In genomic region chr12:55818886-55819285, GRCh38 we compare ENCODE assay signal across 9 cellular contexts. TPM values are rescaled to one million over a fixed set of nuclear protein-coding genes. Genes with fewer than 3 reads are reported as not detected.
A peak's percentile ranks its signal among the peaks of the same experiment; 100 is the strongest.
DNase-seq lines count a peak whose midpoint lies in the region; ATAC-seq and TF ChIP-seq lines count a peak whose summit lies in the region.
"Had no signal": no experiment of that assay in that cellular context is flagged by ENCODE, and none has a peak within 500 bp of the region (broad histone marks: within the 10 kb centered on the region; RNA-seq: fewer than 3 reads in every experiment).

No MANE protein-coding gene starts in this region.

- H3K9me3 Mint-ChIP-seq in T-helper 1 cell treated with Interleukin-12 subunit alpha and Interleukin-12 subunit beta and Interleukin-4 antibody, amounts not matched to agents 30 μg/mL and 1 μg/mL, for 36 hours: no peaks in the 10 kb centered on the region
- no peaks in the 10 kb centered on the region for H3K9me3 Mint-ChIP-seq in stimulated activated effector memory CD8-positive, alpha-beta T cell treated with anti-CD3 and anti-CD28 coated beads, Interleukin-12 subunit alpha, Interleukin-12 subunit beta, amount 100 ng/mL, for 72 hours

- peak overlapping the region; percentile 39 for H3K27ac Mint-ChIP-seq in T-helper 1 cell treated with Interleukin-12 subunit alpha and Interleukin-12 subunit beta and Interleukin-4 antibody, amounts not matched to agents 30 μg/mL and 1 μg/mL, for 36 hours
- peak overlapping the region; percentile 79 for H3K27ac Mint-ChIP-seq in stimulated activated effector memory CD8-positive, alpha-beta T cell treated with anti-CD3 and anti-CD28 coated beads, Interleukin-12 subunit alpha, Interleukin-12 subunit beta, amount 100 ng/mL, for 72 hours

- H3K27me3 ChIP-seq in Peyer's patch: no peaks in the 10 kb centered on the region

- no peak for DNase-seq in T-helper 1 cell
- peak in 1 of 3 donors; percentile 45 for DNase-seq in Peyer's patch
- no peak for DNase-seq in fibroblast of pulmonary artery (ENCODE audit: low read depth)
- no peak for DNase-seq in stimulated activated effector memory CD8-positive, alpha-beta T cell treated with anti-CD3 and anti-CD28 coated beads, Interleukin-12 subunit alpha, Interleukin-12 subunit beta, amount 100 ng/mL, for 72 hours (ENCODE audit: low spot score in 2 of 2)
- no peak for DNase-seq in T1000 (lab: John Stamatoyannopoulos, UW)
- DNase-seq: activated naive CD4-positive, alpha-beta T cell had no signal

- no peaks in the 10 kb centered on the region for H3K27me3 Mint-ChIP-seq in T-helper 1 cell treated with Interleukin-12 subunit alpha and Interleukin-12 subunit beta and Interleukin-4 antibody, amounts not matched to agents 30 μg/mL and 1 μg/mL, for 36 hours (ENCODE audit: low read depth)

- peaks cover 30% of the 10 kb centered on the region for H3K4me1 Mint-ChIP-seq in T-helper 1 cell treated with Interleukin-12 subunit alpha and Interleukin-12 subunit beta and Interleukin-4 antibody, amounts not matched to agents 30 μg/mL and 1 μg/mL, for 36 hours (ENCODE audit: low read depth)
- H3K4me1 Mint-ChIP-seq in stimulated activated effector memory CD8-positive, alpha-beta T cell treated with anti-CD3 and anti-CD28 coated beads, Interleukin-12 subunit alpha, Interleukin-12 subunit beta, amount 100 ng/mL, for 72 hours: peaks cover 12% of the 10 kb centered on the region

- peaks cover 0 to 40% (median 2%) of the 10 kb centered on the region in 4 donors for H3K4me1 ChIP-seq in Peyer's patch

- no peaks in the 10 kb centered on the region for H3K9me3 ChIP-seq in Peyer's patch

- H3K4me3 Mint-ChIP-seq in T-helper 1 cell treated with Interleukin-12 subunit alpha and Interleukin-12 subunit beta and Interleukin-4 antibody, amounts not matched to agents 30 μg/mL and 1 μg/mL, for 36 hours: peak overlapping the region; percentile 51
- H3K4me3 Mint-ChIP-seq in stimulated activated effector memory CD8-positive, alpha-beta T cell treated with anti-CD3 and anti-CD28 coated beads, Interleukin-12 subunit alpha, Interleukin-12 subunit beta, amount 100 ng/mL, for 72 hours: no peak overlapping the region

- H3K27ac ChIP-seq in Peyer's patch: peak overlapping the region; percentile 0 to 88 (median 78)

- no peak for TF ChIP-seq POLR2A in Peyer's patch (IDR thresholded peaks at IDR 0.05)

- ATAC-seq in stimulated activated effector memory CD8-positive, alpha-beta T cell treated with anti-CD3 and anti-CD28 coated beads, Interleukin-12 subunit alpha, Interleukin-12 subunit beta, amount 100 ng/mL, for 72 hours: no peak
- ATAC-seq in GM19455 (IDR thresholded peaks at IDR 0.05; ENCODE audit: unreplicated experiment) (no peak), HG02938 (IDR thresholded peaks at IDR 0.05; ENCODE audit: unreplicated experiment) (no peak)

- H3K4me3 ChIP-seq in Peyer's patch (peak overlapping the region in 3 of 4 donors; percentile 67 to 79 (median 78)), fibroblast of pulmonary artery (replicated peaks; ENCODE audit: low read depth, low read length) (peak overlapping the region; percentile 90)

- TF ChIP-seq CTCF in Peyer's patch (IDR thresholded peaks at IDR 0.05) (no peak), fibroblast of pulmonary artery (IDR thresholded peaks at IDR 0.05; ENCODE audit: low read length, missing control alignments) (no peak)

- H3K36me3 ChIP-seq in Peyer's patch: peaks cover 0 to 50% (median 0%) of the 10 kb centered on the region in 3 donors

- H3K36me3 Mint-ChIP-seq in T-helper 1 cell treated with Interleukin-12 subunit alpha and Interleukin-12 subunit beta and Interleukin-4 antibody, amounts not matched to agents 30 μg/mL and 1 μg/mL, for 36 hours (ENCODE audit: low read depth): peaks cover 35% of the 10 kb centered on the region
- peaks cover 24% of the 10 kb centered on the region for H3K36me3 Mint-ChIP-seq in stimulated activated effector memory CD8-positive, alpha-beta T cell treated with anti-CD3 and anti-CD28 coated beads, Interleukin-12 subunit alpha, Interleukin-12 subunit beta, amount 100 ng/mL, for 72 hours

RNA-seq across cellular contexts. Expression of gene ORMDL2, which starts 1.0 kb away (rescaled TPM):
- 10 to 100 TPM in 3 of 4 donors, 1 to 10 TPM in 1; 5.0 to 31.2 (median 24.2) TPM for total RNA-seq in Peyer's patch

RNA-seq across cellular contexts. Expression of gene SARNP, which starts 1.4 kb away (rescaled TPM):
- total RNA-seq in Peyer's patch: 10 to 100 TPM; 21.9 to 60.2 (median 44.9) TPM

RNA-seq across cellular contexts. Expression of gene DNAJC14, which starts 10.5 kb away (rescaled TPM):
- 10 to 100 TPM; 35.4 to 43.4 (median 43.0) TPM for total RNA-seq in Peyer's patch

RNA-seq across cellular contexts. Expression of gene MMP19, which starts 23.9 kb away (rescaled TPM):
- total RNA-seq in Peyer's patch: 10 to 100 TPM in 1 of 4 donors, 1 to 10 TPM in 3; 3.3 to 44.6 (median 5.2) TPM
